Comparison of ENCODE assay signal across 15 cellular contexts in genomic region chr2:153971250-153971649, GRCh38.
"Had no signal": no experiment of that assay in that cellular context is flagged by ENCODE, and none has a peak within 500 bp of the region (broad histone marks: within the 10 kb centered on the region; RNA-seq: fewer than 3 reads in every experiment).

No MANE protein-coding gene starts in this region.

- H3K27ac ChIP-seq: coronary artery, gastroesophageal sphincter, hepatocyte, ovary, right atrium auricular region, sigmoid colon, skin epidermis, testis, transverse colon had no signal

- H3K27me3 ChIP-seq: gastroesophageal sphincter, hepatocyte, ovary, right atrium auricular region, sigmoid colon, testis, transverse colon had no signal

- DNase-seq: effector CD8-positive, alpha-beta T cell; natural killer cell; ovary; sigmoid colon; stimulated activated CD4-positive, alpha-beta T cell treated with anti-CD3 and anti-CD28 coated beads, Interleukin-2, amount 100 ng/mL, for 24 hours; stimulated activated CD4-positive, alpha-beta T cell treated with anti-CD3 and anti-CD28 coated beads, Interleukin-4, amount 100 ng/mL, for 4 hours; stimulated activated naive B cell treated with anti-CD40 and anti-IgM and Interleukin-4, amounts not matched to agents 10 μg/mL and 1 μg/mL and 100 μg/mL, for 72 hours; stimulated activated naive CD8-positive, alpha-beta T cell treated with anti-CD3 and anti-CD28 coated beads, Interleukin-15, amount 100 ng/mL, for 72 hours; testis; transverse colon had no signal

- H3K79me2 ChIP-seq: hepatocyte had no signal

- H3K4me2 ChIP-seq: hepatocyte had no signal

- ATAC-seq: gastroesophageal sphincter; natural killer cell; stimulated activated naive B cell treated with anti-CD40 and anti-IgM and Interleukin-4, amounts not matched to agents 10 μg/mL and 1 μg/mL and 100 μg/mL, for 72 hours; stimulated activated naive CD8-positive, alpha-beta T cell treated with anti-CD3 and anti-CD28 coated beads, Interleukin-15, amount 100 ng/mL, for 72 hours had no signal

- H3K4me1 ChIP-seq: gastroesophageal sphincter, right atrium auricular region, sigmoid colon, testis, transverse colon had no signal

- H3K4me3 ChIP-seq: coronary artery, gastroesophageal sphincter, hepatocyte, ovary, right atrium auricular region, sigmoid colon, skin epidermis, testis, transverse colon had no signal

- H3K36me3 ChIP-seq: gastroesophageal sphincter, ovary, right atrium auricular region, sigmoid colon, transverse colon had no signal
